ENCODE assay signal across 20 cellular contexts in the genomic region with DNA sequence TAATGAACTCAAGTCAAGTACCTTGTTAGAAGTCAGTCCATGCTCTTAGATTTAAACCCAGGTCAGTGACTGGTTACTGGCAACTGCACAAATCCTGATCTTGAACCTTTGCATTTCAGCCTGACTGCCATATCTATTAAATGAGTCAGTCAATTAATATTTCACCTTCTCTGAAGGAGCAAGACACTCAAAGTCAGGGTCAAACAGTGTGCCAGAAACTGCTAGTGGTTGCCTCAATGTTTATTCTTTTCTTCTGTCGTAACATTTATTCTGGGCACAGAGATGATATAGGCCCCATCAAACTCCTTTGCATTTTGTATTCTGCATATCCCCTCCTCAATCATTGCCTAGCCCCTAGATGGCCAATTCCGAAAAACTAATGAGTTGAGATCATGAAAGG.
DNase-seq lines count a peak whose midpoint lies in the region; ATAC-seq and TF ChIP-seq lines count a peak whose summit lies in the region.
"Had no signal": no experiment of that assay in that cellular context is flagged by ENCODE, and none has a peak within 500 bp of the region (broad histone marks: within the 10 kb centered on the region; RNA-seq: fewer than 3 reads in every experiment).

No MANE protein-coding gene starts in this region.

- no peak overlapping the region for H3K27ac ChIP-seq in upper lobe of right lung
- H3K27ac ChIP-seq: A549, GM23248 had no signal

- H3K4me1 Mint-ChIP-seq in Calu3 (ENCODE audit: low read depth, unreplicated experiment): peaks cover 10% of the 10 kb centered on the region
- H3K4me1 Mint-ChIP-seq: CD4-positive, alpha-beta memory T cell had no signal

- no peaks in the 10 kb centered on the region for H3K27me3 Mint-ChIP-seq in Calu3 (ENCODE audit: unreplicated experiment)
- H3K27me3 Mint-ChIP-seq: CD4-positive, alpha-beta memory T cell had no signal

- no peaks in the 10 kb centered on the region for H3K27me3 ChIP-seq in upper lobe of right lung

- peak overlapping the region; percentile 46 for H3K27ac Mint-ChIP-seq in Calu3 (ENCODE audit: unreplicated experiment)
- H3K27ac Mint-ChIP-seq: CD4-positive, alpha-beta memory T cell had no signal

- CTCF ChIA-PET in Calu3 (lab: Charles Lee): no interaction called here

- no peaks in the 10 kb centered on the region for H3K36me3 Mint-ChIP-seq in Calu3 (ENCODE audit: insufficient read depth, unreplicated experiment)
- H3K36me3 Mint-ChIP-seq: CD4-positive, alpha-beta memory T cell had no signal

- ATAC-seq in upper lobe of right lung (peak; percentile 60), HG03469 (IDR thresholded peaks at IDR 0.05; ENCODE audit: unreplicated experiment) (no peak)
- ATAC-seq: A549, GM12878, HCT116 had no signal

- H3K9me3 ChIP-seq in upper lobe of right lung: no peaks in the 10 kb centered on the region
- H3K9me3 ChIP-seq: A549, Caco-2 had no signal

- H3K4me3 Mint-ChIP-seq in Calu3 (ENCODE audit: low read depth, unreplicated experiment): no peak overlapping the region
- H3K4me3 Mint-ChIP-seq: CD4-positive, alpha-beta memory T cell had no signal

- no peak overlapping the region for H3K4me3 ChIP-seq in upper lobe of right lung
- H3K4me3 ChIP-seq: A549, GM12878, GM23248 had no signal

- no peak for DNase-seq in Calu3
- DNase-seq in kidney tubule cell (ENCODE audit: low spot score): peak; percentile 50
- DNase-seq in mucosa of gallbladder (ENCODE audit: low spot score): peak; percentile 14
- no peak for DNase-seq in upper lobe of right lung
- DNase-seq in stimulated activated CD4-positive, alpha-beta T cell treated with anti-CD3 and anti-CD28 coated beads, Interleukin-4, amount 100 ng/mL, for 4 hours: no peak
- DNase-seq in NCI-H2171 treated with DMSO at 0.1 percent for 48 hours (lab: John Stamatoyannopoulos, UW): no peak
- DNase-seq: 8988T; C1 segment of cervical spinal cord; Caco-2; CD4-positive, alpha-beta memory T cell; DMS 273 treated with DMSO at 0.1 percent for 48 hours; DMS79; EL; GDM1; GM23248; H7 had no signal

- intact Hi-C loops in Calu3 (cut with micrococcal nuclease; ENCODE audit: unreplicated experiment): no loop called here
- intact Hi-C loops in upper lobe of right lung (cut with DNase I): no loop called here

- TF ChIP-seq CTCF in Calu3 (IDR thresholded peaks at IDR 0.05; ENCODE audit: unreplicated experiment): no peak
- TF ChIP-seq CTCF in upper lobe of right lung (IDR thresholded peaks at IDR 0.05): no peak

- H3K9me3 Mint-ChIP-seq in Calu3 (ENCODE audit: low read depth, unreplicated experiment): peaks cover 6% of the 10 kb centered on the region

- BruUV-seq in Calu3 (replicated peaks; lab: Mats Ljungman, UMichigan): no TSS peak

- no peaks in the 10 kb centered on the region for H3K36me3 ChIP-seq in upper lobe of right lung

- no peaks in the 10 kb centered on the region for H3K4me1 ChIP-seq in upper lobe of right lung
- H3K4me1 ChIP-seq: A549, Caco-2 had no signal

Comparison
In these comparisons a context has a peak if more than half of its experiments do, and no peak if none do; other contexts are left out.
1. DNase-seq: peak in kidney tubule cell (single experiment) and mucosa of gallbladder (single experiment); none in Calu3 (single experiment), upper lobe of right lung (single experiment), stimulated activated CD4-positive, alpha-beta T cell treated with anti-CD3 and anti-CD28 coated beads, Interleukin-4, amount 100 ng/mL, for 4 hours (0 of 2) and NCI-H2171 treated with DMSO at 0.1 percent for 48 hours (single experiment).